Comparison of ENCODE assay signal across 16 cellular contexts in genomic region chr14:101827286-101827685, GRCh38.
DNase-seq lines count a peak whose midpoint lies in the region; ATAC-seq and TF ChIP-seq lines count a peak whose summit lies in the region.
"Had no signal": no experiment of that assay in that cellular context is flagged by ENCODE, and none has a peak within 500 bp of the region (broad histone marks: within the 10 kb centered on the region; RNA-seq: fewer than 3 reads in every experiment).

No MANE protein-coding gene starts in this region.

- intact Hi-C loops in natural killer cell (cut with micrococcal nuclease): loop anchor here (10.0 kb wide), 1 partner anchor 258 kb away; the partner anchor contains the start of gene HSP90AA1

- peaks cover 33% of the 10 kb centered on the region for H3K36me3 Mint-ChIP-seq in HFFc6 (ENCODE audit: low read depth)
- peaks cover 47% of the 10 kb centered on the region for H3K36me3 Mint-ChIP-seq in activated naive CD8-positive, alpha-beta T cell treated with anti-CD3 and anti-CD28 coated beads, Interleukin-2, amount 50 U/mL, for 24 hours (ENCODE audit: low read depth)
- peaks cover 9% of the 10 kb centered on the region for H3K36me3 Mint-ChIP-seq in natural killer cell

- H3K9me3 Mint-ChIP-seq in HFFc6 (no peaks in the 10 kb centered on the region), natural killer cell (no peaks in the 10 kb centered on the region)
- no peaks in the 10 kb centered on the region for H3K9me3 Mint-ChIP-seq in activated naive CD8-positive, alpha-beta T cell treated with anti-CD3 and anti-CD28 coated beads, Interleukin-2, amount 50 U/mL, for 24 hours

- H3K4me1 Mint-ChIP-seq in HFFc6 (ENCODE audit: low read depth) (peaks cover 51% of the 10 kb centered on the region), natural killer cell (peaks cover 89 to 94% of the 10 kb centered on the region in 2 donors)
- peaks cover 93% of the 10 kb centered on the region for H3K4me1 Mint-ChIP-seq in activated naive CD8-positive, alpha-beta T cell treated with anti-CD3 and anti-CD28 coated beads, Interleukin-2, amount 50 U/mL, for 24 hours

- H3K27me3 Mint-ChIP-seq in HFFc6 (ENCODE audit: insufficient read depth): peaks cover 3% of the 10 kb centered on the region
- no peaks in the 10 kb centered on the region for H3K27me3 Mint-ChIP-seq in activated naive CD8-positive, alpha-beta T cell treated with anti-CD3 and anti-CD28 coated beads, Interleukin-2, amount 50 U/mL, for 24 hours
- H3K27me3 Mint-ChIP-seq in natural killer cell (ENCODE audit: low read depth in 2 of 2): no peaks in the 10 kb centered on the region

- H3K27ac Mint-ChIP-seq in HFFc6 (0 out of 2 replicates have a peak overlapping the region, but pooled peaks have one; percentile 24), natural killer cell (peak overlapping the region; percentile 97 to 99)
- H3K27ac Mint-ChIP-seq in activated naive CD8-positive, alpha-beta T cell treated with anti-CD3 and anti-CD28 coated beads, Interleukin-2, amount 50 U/mL, for 24 hours: peak overlapping the region; percentile 81

- DNase-seq in HFFc6 (no peak), natural killer cell (no peak), NCI-H2196 treated with DMSO at 0.1 percent for 48 hours (lab: John Stamatoyannopoulos, UW; ENCODE audit: unreplicated experiment) (no peak)
- no peak for DNase-seq in activated naive CD8-positive, alpha-beta T cell treated with anti-CD3 and anti-CD28 coated beads, Interleukin-2, amount 50 U/mL, for 24 hours
- no peak for DNase-seq in activated effector memory CD4-positive, alpha-beta T cell treated with anti-CD3 and anti-CD28 coated beads, Interleukin-2, amount 50 U/mL, for 16 hours
- DNase-seq: activated CD4-positive, CD25-positive, alpha-beta regulatory T cell; activated gamma-delta T cell treated with Interleukin-2 at 50 U/mL for 16 hours; central memory CD4-positive, alpha-beta T cell; hypothalamus; MM.1S had no signal

- peak overlapping the region in 7 of 11 experiments; percentile 2 to 99 (median 91); a peak in 11 of 22 replicates for H3K27ac ChIP-seq in BLaER1 treated with 17β-estradiol and CSF1 and Interleukin-3, amounts not matched to agents 10 nM and 100 nM
- H3K27ac ChIP-seq: epithelial cell of prostate, SK-N-MC had no signal

- H4K20me1 ChIP-seq in BLaER1 treated with 17β-estradiol and CSF1 and Interleukin-3, amounts not matched to agents 10 nM and 100 nM: peaks cover 7 to 67% (median 26%) of the 10 kb centered on the region in 11 experiments; a peak in 13 of 22 replicates

- peak overlapping the region; percentile 35 to 99 (median 94); a peak in 21 of 22 replicates for H3K4me2 ChIP-seq in BLaER1 treated with 17β-estradiol and CSF1 and Interleukin-3, amounts not matched to agents 10 nM and 100 nM

- no peak overlapping the region; the same call in 1 of the 2 replicates for H3K4me3 Mint-ChIP-seq in HFFc6
- peak overlapping the region; percentile 6 for H3K4me3 Mint-ChIP-seq in activated naive CD8-positive, alpha-beta T cell treated with anti-CD3 and anti-CD28 coated beads, Interleukin-2, amount 50 U/mL, for 24 hours
- H3K4me3 Mint-ChIP-seq in natural killer cell: peak overlapping the region; percentile 65

- no peaks in the 10 kb centered on the region for H3K27me3 ChIP-seq in BLaER1 treated with 17β-estradiol and CSF1 and Interleukin-3, amounts not matched to agents 10 nM and 100 nM

- H3K36me3 ChIP-seq in BLaER1 treated with 17β-estradiol and CSF1 and Interleukin-3, amounts not matched to agents 10 nM and 100 nM: peaks cover 37 to 67% (median 63%) of the 10 kb centered on the region in 11 experiments

- ATAC-seq in activated naive CD8-positive, alpha-beta T cell treated with anti-CD3 and anti-CD28 coated beads, Interleukin-2, amount 50 U/mL, for 24 hours: no peak
- no peak for ATAC-seq in natural killer cell
- ATAC-seq in HG02970 (IDR thresholded peaks at IDR 0.05; ENCODE audit: low FRiP score, unreplicated experiment): no peak
- ATAC-seq in HG02678 (IDR thresholded peaks at IDR 0.05; ENCODE audit: unreplicated experiment): no peak

- peaks cover 70 to 98% (median 89%) of the 10 kb centered on the region in 10 experiments for H3K4me1 ChIP-seq in BLaER1 treated with 17β-estradiol and CSF1 and Interleukin-3, amounts not matched to agents 10 nM and 100 nM
- H3K4me1 ChIP-seq: HAP-1 had no signal

- peaks cover 0 to 7% (median 5%) of the 10 kb centered on the region in 11 experiments; a peak in 8 of 22 replicates for H3K9me3 ChIP-seq in BLaER1 treated with 17β-estradiol and CSF1 and Interleukin-3, amounts not matched to agents 10 nM and 100 nM (replicated peaks in 1 of 11)

- H3K9ac ChIP-seq in BLaER1 treated with 17β-estradiol and CSF1 and Interleukin-3, amounts not matched to agents 10 nM and 100 nM: 0 out of 22 replicates have a peak overlapping the region, but pooled peaks of 1 of the 11 experiments have one; percentile 11

- H3K4me3 ChIP-seq in BLaER1 treated with 17β-estradiol and CSF1 and Interleukin-3, amounts not matched to agents 10 nM and 100 nM: no peak overlapping the region
- H3K4me3 ChIP-seq: HAP-1, SK-N-MC had no signal

- TF ChIP-seq CTCF in HFFc6 (IDR thresholded peaks at IDR 0.05) (no peak), natural killer cell (IDR thresholded peaks at IDR 0.05) (no peak)

Comparison
In these comparisons a context has a peak if more than half of its experiments do, and no peak if none do; other contexts are left out.
1. H3K27ac Mint-ChIP-seq: peak in every context shown above with its lines; median percentile 98 in natural killer cell; 81 in activated naive CD8-positive, alpha-beta T cell treated with anti-CD3 and anti-CD28 coated beads, Interleukin-2, amount 50 U/mL, for 24 hours; 24 in HFFc6.